In the genomic region with DNA sequence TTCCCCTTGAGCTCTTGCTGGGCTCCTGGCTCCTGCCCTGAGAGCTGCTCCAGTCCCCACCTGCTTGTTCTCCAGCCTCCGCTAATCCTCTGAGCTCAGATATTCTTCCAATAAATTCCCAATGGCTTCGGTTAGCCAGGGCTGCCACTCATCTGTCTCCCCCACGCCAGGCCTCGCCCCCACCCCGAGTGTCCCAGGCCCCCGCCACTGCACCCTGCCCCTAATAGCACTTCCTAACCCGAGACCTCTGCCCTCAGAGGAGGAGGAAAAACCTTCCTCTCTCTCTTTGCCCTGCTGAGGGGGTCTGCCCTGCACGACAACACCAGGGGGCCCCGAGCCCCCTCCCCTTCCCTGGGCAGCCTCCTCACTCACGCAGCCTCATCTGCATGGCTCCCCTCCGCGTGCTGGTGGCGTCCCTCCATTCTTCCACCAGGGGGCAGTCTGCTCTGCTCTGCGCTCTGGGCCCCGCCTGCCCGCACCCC, we compare ENCODE assay signal across 7 cellular contexts.
DNase-seq lines count a peak whose midpoint lies in the region; ATAC-seq and TF ChIP-seq lines count a peak whose summit lies in the region.
"Had no signal": no experiment of that assay in that cellular context is flagged by ENCODE, and none has a peak within 500 bp of the region (broad histone marks: within the 10 kb centered on the region; RNA-seq: fewer than 3 reads in every experiment).

No MANE protein-coding gene starts in this region.

- H3K27ac ChIP-seq in HEK293 (ENCODE audit: extremely low read depth, low read depth, low read length) = no peak overlapping the region

- H3K4me1 Mint-ChIP-seq in stimulated activated naive CD8-positive, alpha-beta T cell treated with anti-CD3 and anti-CD28 coated beads, Interleukin-15, amount 100 ng/mL, for 72 hours = peaks cover 33% of the 10 kb centered on the region

- H3K27me3 Mint-ChIP-seq in stimulated activated naive CD8-positive, alpha-beta T cell treated with anti-CD3 and anti-CD28 coated beads, Interleukin-15, amount 100 ng/mL, for 72 hours = peaks cover 44% of the 10 kb centered on the region

- DNase-seq in head of caudate nucleus (peak in 32 of 42 donors; percentile 29 to 82 (median 50)), hippocampal formation (lab: John Stamatoyannopoulos, UW) (no peak)
- peak; percentile 57 for DNase-seq in stimulated activated naive CD8-positive, alpha-beta T cell treated with anti-CD3 and anti-CD28 coated beads, Interleukin-15, amount 100 ng/mL, for 72 hours

- CTCF ChIA-PET in HEK293 (lab: Yijun Ruan, JAX) = interaction anchor here (0.6 to 4.7 kb wide), 7 partner anchors 10 to 1286 kb away, joined by 3 to 79 read pairs (median 4); a partner anchor contains a TSS

- peak; percentile 59 for TF ChIP-seq CTCF in HEK293 (tag by site-specific recombination; IDR thresholded peaks at IDR 0.05)
- peak; percentile 46; the same call in 1 of the 2 replicates for TF ChIP-seq CTCF in WI38 (IDR thresholded peaks at IDR 0.05; ENCODE audit: low read depth, low read length)

- peak overlapping the region in 1 of 2 donors; percentile 93 for H3K27ac Mint-ChIP-seq in stimulated activated naive CD8-positive, alpha-beta T cell treated with anti-CD3 and anti-CD28 coated beads, Interleukin-15, amount 100 ng/mL, for 72 hours
- H3K27ac Mint-ChIP-seq: activated naive CD4-positive, alpha-beta T cell treated with anti-CD3 and anti-CD28 coated beads, Interleukin-2, amount 50 U/mL, for 24 hours had no signal

- no peaks in the 10 kb centered on the region for H3K4me1 ChIP-seq in HEK293 (ENCODE audit: control insufficient read depth, insufficient read depth, low read length)

- H3K4me3 ChIP-seq in HEK293 (ENCODE audit: low read depth, low read length) (no peak overlapping the region), WI38 (ENCODE audit: low read depth, low read length) (no peak overlapping the region)

- H3K36me3 ChIP-seq in HEK293 (ENCODE audit: control insufficient read depth in 2 of 2, insufficient read depth in 1 of 2, low read length in 2 of 2) = no peaks in the 10 kb centered on the region

- ATAC-seq in stimulated activated naive CD8-positive, alpha-beta T cell treated with anti-CD3 and anti-CD28 coated beads, Interleukin-15, amount 100 ng/mL, for 72 hours = peak; percentile 79
- ATAC-seq in HG03520 (IDR thresholded peaks at IDR 0.05; ENCODE audit: unreplicated experiment) = no peak

- intact Hi-C loops in head of caudate nucleus (cut with DNase I) = no loop called here

- peaks cover 9 to 11% of the 10 kb centered on the region in 2 donors for H3K9me3 Mint-ChIP-seq in stimulated activated naive CD8-positive, alpha-beta T cell treated with anti-CD3 and anti-CD28 coated beads, Interleukin-15, amount 100 ng/mL, for 72 hours
- H3K9me3 Mint-ChIP-seq: activated naive CD4-positive, alpha-beta T cell treated with anti-CD3 and anti-CD28 coated beads, Interleukin-2, amount 50 U/mL, for 24 hours had no signal

- H3K4me3 Mint-ChIP-seq in stimulated activated naive CD8-positive, alpha-beta T cell treated with anti-CD3 and anti-CD28 coated beads, Interleukin-15, amount 100 ng/mL, for 72 hours = no peak overlapping the region
- H3K4me3 Mint-ChIP-seq: activated naive CD4-positive, alpha-beta T cell treated with anti-CD3 and anti-CD28 coated beads, Interleukin-2, amount 50 U/mL, for 24 hours had no signal

- no peaks in the 10 kb centered on the region for H3K9me3 ChIP-seq in HEK293 (ENCODE audit: control insufficient read depth, insufficient read depth, low read depth, low read length)

- POLR2A ChIA-PET in HEK293 (lab: Yijun Ruan, JAX) = no interaction called here

TF ChIP-seq in HEK293, 187 proteins besides CTCF, POLR2A, EP300 and RAD21 (continues in another document):
- TF ChIP-seq GLIS2 (tag by site-specific recombination; IDR thresholded peaks at IDR 0.05) (peak; percentile 59), ZBTB1 (tag by site-specific recombination; IDR thresholded peaks at IDR 0.05) (no peak), ZFHX2 (tag by site-specific recombination; conservative IDR thresholded peaks at IDR 0.05) (0 out of 2 replicates have a peak, but pooled peaks have one; percentile 20), ZNF394 (tag by site-specific recombination; IDR thresholded peaks at IDR 0.05; ENCODE audit: borderline replicate concordance) (peak; percentile 84; the same call in 1 of the 2 replicates), SP7 (tag by site-specific recombination; IDR thresholded peaks at IDR 0.05) (0 out of 2 replicates have a peak, but pooled peaks have one; percentile 35), GLIS1 (tag by site-specific recombination; IDR thresholded peaks at IDR 0.05) (peak; percentile 65), SCRT1 (tag by site-specific recombination; IDR thresholded peaks at IDR 0.05; ENCODE audit: borderline replicate concordance) (no peak), ZNF223 (tag by site-specific recombination; IDR thresholded peaks at IDR 0.05) (0 out of 2 replicates have a peak, but pooled peaks have one; percentile 11), KLF8 (tag by site-specific recombination; IDR thresholded peaks at IDR 0.05) (peak; percentile 28; the same call in 1 of the 2 replicates), ZSCAN30 (tag by site-specific recombination; IDR thresholded peaks at IDR 0.05) (peak; percentile 20; the same call in 1 of the 2 replicates), ZBTB17 (tag by site-specific recombination; IDR thresholded peaks at IDR 0.05) (0 out of 2 replicates have a peak, but pooled peaks have one; percentile 32), ZNF335 (tag by site-specific recombination; conservative IDR thresholded peaks at IDR 0.05) (peak; percentile 52), ZNF558 (tag by site-specific recombination; IDR thresholded peaks at IDR 0.05) (no peak), KLF1 (tag by site-specific recombination; IDR thresholded peaks at IDR 0.05) (0 out of 2 replicates have a peak, but pooled peaks have one; percentile 28), KLF7 (tag by site-specific recombination; IDR thresholded peaks at IDR 0.05; ENCODE audit: borderline replicate concordance) (no peak), ZNF548 (tag by site-specific recombination; IDR thresholded peaks at IDR 0.05) (no peak)
- TF ChIP-seq, protein P1, sequence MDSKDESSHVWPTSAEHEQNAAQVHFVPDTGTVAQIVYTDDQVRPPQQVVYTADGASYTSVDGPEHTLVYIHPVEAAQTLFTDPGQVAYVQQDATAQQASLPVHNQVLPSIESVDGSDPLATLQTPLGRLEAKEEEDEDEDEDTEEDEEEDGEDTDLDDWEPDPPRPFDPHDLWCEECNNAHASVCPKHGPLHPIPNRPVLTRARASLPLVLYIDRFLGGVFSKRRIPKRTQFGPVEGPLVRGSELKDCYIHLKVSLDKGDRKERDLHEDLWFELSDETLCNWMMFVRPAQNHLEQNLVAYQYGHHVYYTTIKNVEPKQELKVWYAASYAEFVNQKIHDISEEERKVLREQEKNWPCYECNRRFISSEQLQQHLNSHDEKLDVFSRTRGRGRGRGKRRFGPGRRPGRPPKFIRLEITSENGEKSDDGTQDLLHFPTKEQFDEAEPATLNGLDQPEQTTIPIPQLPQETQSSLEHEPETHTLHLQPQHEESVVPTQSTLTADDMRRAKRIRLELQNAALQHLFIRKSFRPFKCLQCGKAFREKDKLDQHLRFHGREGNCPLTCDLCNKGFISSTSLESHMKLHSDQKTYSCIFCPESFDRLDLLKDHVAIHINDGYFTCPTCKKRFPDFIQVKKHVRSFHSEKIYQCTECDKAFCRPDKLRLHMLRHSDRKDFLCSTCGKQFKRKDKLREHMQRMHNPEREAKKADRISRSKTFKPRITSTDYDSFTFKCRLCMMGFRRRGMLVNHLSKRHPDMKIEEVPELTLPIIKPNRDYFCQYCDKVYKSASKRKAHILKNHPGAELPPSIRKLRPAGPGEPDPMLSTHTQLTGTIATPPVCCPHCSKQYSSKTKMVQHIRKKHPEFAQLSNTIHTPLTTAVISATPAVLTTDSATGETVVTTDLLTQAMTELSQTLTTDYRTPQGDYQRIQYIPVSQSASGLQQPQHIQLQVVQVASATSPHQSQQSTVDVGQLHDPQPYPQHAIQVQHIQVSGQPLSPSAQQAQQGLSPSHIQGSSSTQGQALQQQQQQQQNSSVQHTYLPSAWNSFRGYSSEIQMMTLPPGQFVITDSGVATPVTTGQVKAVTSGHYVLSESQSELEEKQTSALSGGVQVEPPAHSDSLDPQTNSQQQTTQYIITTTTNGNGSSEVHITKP (tag by site-specific recombination; IDR thresholded peaks at IDR 0.05) = no peak
- TF ChIP-seq, protein P2, sequence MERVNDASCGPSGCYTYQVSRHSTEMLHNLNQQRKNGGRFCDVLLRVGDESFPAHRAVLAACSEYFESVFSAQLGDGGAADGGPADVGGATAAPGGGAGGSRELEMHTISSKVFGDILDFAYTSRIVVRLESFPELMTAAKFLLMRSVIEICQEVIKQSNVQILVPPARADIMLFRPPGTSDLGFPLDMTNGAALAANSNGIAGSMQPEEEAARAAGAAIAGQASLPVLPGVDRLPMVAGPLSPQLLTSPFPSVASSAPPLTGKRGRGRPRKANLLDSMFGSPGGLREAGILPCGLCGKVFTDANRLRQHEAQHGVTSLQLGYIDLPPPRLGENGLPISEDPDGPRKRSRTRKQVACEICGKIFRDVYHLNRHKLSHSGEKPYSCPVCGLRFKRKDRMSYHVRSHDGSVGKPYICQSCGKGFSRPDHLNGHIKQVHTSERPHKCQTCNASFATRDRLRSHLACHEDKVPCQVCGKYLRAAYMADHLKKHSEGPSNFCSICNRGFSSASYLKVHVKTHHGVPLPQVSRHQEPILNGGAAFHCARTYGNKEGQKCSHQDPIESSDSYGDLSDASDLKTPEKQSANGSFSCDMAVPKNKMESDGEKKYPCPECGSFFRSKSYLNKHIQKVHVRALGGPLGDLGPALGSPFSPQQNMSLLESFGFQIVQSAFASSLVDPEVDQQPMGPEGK (tag by site-specific recombination; IDR thresholded peaks at IDR 0.05) = peak; percentile 62

Comparison
In these comparisons a context has a peak if more than half of its experiments do, and no peak if none do; other contexts are left out.
1. DNase-seq: peak in head of caudate nucleus (32 of 42) and stimulated activated naive CD8-positive, alpha-beta T cell treated with anti-CD3 and anti-CD28 coated beads, Interleukin-15, amount 100 ng/mL, for 72 hours (2 of 2); none in hippocampal formation (0 of 2).